2 cellular contexts compared by ENCODE assay signal in genomic region chr4:28267166-28267565, GRCh38.
TF ChIP-seq lines count a peak whose summit lies in the region.

No MANE protein-coding gene starts in this region.

TF ChIP-seq in SK-N-SH, 30 proteins besides CTCF, POLR2A, EP300 and RAD21 (continued from another document):
- TF ChIP-seq, protein P1, sequence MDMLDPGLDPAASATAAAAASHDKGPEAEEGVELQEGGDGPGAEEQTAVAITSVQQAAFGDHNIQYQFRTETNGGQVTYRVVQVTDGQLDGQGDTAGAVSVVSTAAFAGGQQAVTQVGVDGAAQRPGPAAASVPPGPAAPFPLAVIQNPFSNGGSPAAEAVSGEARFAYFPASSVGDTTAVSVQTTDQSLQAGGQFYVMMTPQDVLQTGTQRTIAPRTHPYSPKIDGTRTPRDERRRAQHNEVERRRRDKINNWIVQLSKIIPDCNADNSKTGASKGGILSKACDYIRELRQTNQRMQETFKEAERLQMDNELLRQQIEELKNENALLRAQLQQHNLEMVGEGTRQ (IDR thresholded peaks at IDR 0.05; ENCODE audit: borderline replicate concordance, low read depth, low read length): no peak
- TF ChIP-seq MAX (IDR thresholded peaks at IDR 0.05; ENCODE audit: low read depth): no peak
- TF ChIP-seq ELF1 (IDR thresholded peaks at IDR 0.05): no peak
- TF ChIP-seq REST (IDR thresholded peaks at IDR 0.05; ENCODE audit: low read depth, low read length): no peak
- no peak for TF ChIP-seq JUND (IDR thresholded peaks at IDR 0.05)
- no peak for TF ChIP-seq NFIC (IDR thresholded peaks at IDR 0.05; ENCODE audit: borderline replicate concordance)

TF ChIP-seq in SK-N-SH treated with all-trans-retinoic acid at 6 μM for 48 hours, 23 proteins besides CTCF, POLR2A, EP300 and RAD21 (continued from another document):
- TF ChIP-seq, protein P2, sequence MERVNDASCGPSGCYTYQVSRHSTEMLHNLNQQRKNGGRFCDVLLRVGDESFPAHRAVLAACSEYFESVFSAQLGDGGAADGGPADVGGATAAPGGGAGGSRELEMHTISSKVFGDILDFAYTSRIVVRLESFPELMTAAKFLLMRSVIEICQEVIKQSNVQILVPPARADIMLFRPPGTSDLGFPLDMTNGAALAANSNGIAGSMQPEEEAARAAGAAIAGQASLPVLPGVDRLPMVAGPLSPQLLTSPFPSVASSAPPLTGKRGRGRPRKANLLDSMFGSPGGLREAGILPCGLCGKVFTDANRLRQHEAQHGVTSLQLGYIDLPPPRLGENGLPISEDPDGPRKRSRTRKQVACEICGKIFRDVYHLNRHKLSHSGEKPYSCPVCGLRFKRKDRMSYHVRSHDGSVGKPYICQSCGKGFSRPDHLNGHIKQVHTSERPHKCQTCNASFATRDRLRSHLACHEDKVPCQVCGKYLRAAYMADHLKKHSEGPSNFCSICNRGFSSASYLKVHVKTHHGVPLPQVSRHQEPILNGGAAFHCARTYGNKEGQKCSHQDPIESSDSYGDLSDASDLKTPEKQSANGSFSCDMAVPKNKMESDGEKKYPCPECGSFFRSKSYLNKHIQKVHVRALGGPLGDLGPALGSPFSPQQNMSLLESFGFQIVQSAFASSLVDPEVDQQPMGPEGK (CRISPR knock-in tag; IDR thresholded peaks at IDR 0.05; ENCODE audit: borderline replicate concordance): no peak
- no peak for TF ChIP-seq ZNF8 (CRISPR knock-in tag; IDR thresholded peaks at IDR 0.05)
- TF ChIP-seq ZNF70 (CRISPR knock-in tag; IDR thresholded peaks at IDR 0.05): no peak
- TF ChIP-seq ZNF565 (CRISPR knock-in tag; conservative IDR thresholded peaks at IDR 0.05; ENCODE audit: low read depth): no peak
- no peak for TF ChIP-seq RARB (CRISPR knock-in tag; IDR thresholded peaks at IDR 0.05)
- TF ChIP-seq BACH2 (CRISPR knock-in tag; IDR thresholded peaks at IDR 0.05; ENCODE audit: borderline replicate concordance): no peak
- TF ChIP-seq ESRRG (CRISPR knock-in tag; IDR thresholded peaks at IDR 0.05): no peak
- TF ChIP-seq CREB5 (CRISPR knock-in tag; IDR thresholded peaks at IDR 0.05; ENCODE audit: low read depth): no peak
- TF ChIP-seq, protein P3, sequence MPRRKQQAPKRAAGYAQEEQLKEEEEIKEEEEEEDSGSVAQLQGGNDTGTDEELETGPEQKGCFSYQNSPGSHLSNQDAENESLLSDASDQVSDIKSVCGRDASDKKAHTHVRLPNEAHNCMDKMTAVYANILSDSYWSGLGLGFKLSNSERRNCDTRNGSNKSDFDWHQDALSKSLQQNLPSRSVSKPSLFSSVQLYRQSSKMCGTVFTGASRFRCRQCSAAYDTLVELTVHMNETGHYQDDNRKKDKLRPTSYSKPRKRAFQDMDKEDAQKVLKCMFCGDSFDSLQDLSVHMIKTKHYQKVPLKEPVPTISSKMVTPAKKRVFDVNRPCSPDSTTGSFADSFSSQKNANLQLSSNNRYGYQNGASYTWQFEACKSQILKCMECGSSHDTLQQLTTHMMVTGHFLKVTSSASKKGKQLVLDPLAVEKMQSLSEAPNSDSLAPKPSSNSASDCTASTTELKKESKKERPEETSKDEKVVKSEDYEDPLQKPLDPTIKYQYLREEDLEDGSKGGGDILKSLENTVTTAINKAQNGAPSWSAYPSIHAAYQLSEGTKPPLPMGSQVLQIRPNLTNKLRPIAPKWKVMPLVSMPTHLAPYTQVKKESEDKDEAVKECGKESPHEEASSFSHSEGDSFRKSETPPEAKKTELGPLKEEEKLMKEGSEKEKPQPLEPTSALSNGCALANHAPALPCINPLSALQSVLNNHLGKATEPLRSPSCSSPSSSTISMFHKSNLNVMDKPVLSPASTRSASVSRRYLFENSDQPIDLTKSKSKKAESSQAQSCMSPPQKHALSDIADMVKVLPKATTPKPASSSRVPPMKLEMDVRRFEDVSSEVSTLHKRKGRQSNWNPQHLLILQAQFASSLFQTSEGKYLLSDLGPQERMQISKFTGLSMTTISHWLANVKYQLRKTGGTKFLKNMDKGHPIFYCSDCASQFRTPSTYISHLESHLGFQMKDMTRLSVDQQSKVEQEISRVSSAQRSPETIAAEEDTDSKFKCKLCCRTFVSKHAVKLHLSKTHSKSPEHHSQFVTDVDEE (CRISPR knock-in tag; IDR thresholded peaks at IDR 0.05): no peak
- TF ChIP-seq ARNTL (CRISPR knock-in tag; IDR thresholded peaks at IDR 0.05; ENCODE audit: borderline replicate concordance, low read depth): no peak
- TF ChIP-seq, protein P4, sequence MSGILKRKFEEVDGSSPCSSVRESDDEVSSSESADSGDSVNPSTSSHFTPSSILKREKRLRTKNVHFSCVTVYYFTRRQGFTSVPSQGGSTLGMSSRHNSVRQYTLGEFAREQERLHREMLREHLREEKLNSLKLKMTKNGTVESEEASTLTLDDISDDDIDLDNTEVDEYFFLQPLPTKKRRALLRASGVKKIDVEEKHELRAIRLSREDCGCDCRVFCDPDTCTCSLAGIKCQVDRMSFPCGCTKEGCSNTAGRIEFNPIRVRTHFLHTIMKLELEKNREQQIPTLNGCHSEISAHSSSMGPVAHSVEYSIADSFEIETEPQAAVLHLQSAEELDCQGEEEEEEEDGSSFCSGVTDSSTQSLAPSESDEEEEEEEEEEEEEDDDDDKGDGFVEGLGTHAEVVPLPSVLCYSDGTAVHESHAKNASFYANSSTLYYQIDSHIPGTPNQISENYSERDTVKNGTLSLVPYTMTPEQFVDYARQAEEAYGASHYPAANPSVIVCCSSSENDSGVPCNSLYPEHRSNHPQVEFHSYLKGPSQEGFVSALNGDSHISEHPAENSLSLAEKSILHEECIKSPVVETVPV (CRISPR knock-in tag; IDR thresholded peaks at IDR 0.05): no peak
- no peak for TF ChIP-seq CSDC2 (CRISPR knock-in tag; IDR thresholded peaks at IDR 0.05)
- TF ChIP-seq ZC3H10 (CRISPR knock-in tag; IDR thresholded peaks at IDR 0.05): no peak
- TF ChIP-seq OSR1 (CRISPR knock-in tag; IDR thresholded peaks at IDR 0.05): no peak
- no peak for TF ChIP-seq SNAI2 (CRISPR knock-in tag; IDR thresholded peaks at IDR 0.05)
- TF ChIP-seq GLIS3 (CRISPR knock-in tag; IDR thresholded peaks at IDR 0.05): no peak
- no peak for TF ChIP-seq ZFP3 (CRISPR knock-in tag; IDR thresholded peaks at IDR 0.05)
